ENCODE assay signal across 23 cellular contexts in the genomic region with DNA sequence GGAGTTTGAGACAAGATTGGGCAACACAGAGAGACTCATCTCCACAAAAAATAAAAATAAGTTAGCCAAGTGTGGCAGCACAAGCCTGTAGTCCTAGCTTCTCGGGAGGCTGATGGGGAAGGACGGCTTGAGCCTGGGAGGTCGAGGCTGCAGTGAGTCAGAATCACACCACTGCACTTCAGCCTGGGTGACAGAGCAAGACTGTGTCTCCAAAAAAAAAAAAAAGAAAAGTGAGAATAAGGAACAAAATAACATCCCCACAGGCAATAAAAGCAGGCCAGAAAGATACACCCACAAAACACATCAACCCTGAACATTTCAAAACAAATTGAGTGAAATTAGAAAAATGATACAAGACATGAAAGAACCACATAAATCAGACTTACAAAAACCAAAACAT. TPM values are rescaled to one million over a fixed set of nuclear protein-coding genes. Genes with fewer than 3 reads are reported as not detected.
"Had no signal": no experiment of that assay in that cellular context is flagged by ENCODE, and none has a peak within 500 bp of the region (broad histone marks: within the 10 kb centered on the region; RNA-seq: fewer than 3 reads in every experiment).

No MANE protein-coding gene starts in this region.

- H3K27ac Mint-ChIP-seq: activated CD4-positive, alpha-beta memory T cell treated with anti-CD3 and anti-CD28 coated beads for 36 hours; activated naive CD8-positive, alpha-beta T cell treated with anti-CD3 and anti-CD28 coated beads, Interleukin-2, amount 10 ng/mL, durations not matched to agents 7 days and 5 days; activated T-helper 17 cell treated with anti-CD3 and anti-CD28 coated beads, Interleukin-2, amount 50 U/mL, for 72 hours; nephron had no signal

- H3K9me3 ChIP-seq: lower lobe of right lung, thyroid gland had no signal

- H3K4me3 ChIP-seq: esophagus muscularis mucosa, lower lobe of right lung, thyroid gland had no signal

- H3K27ac ChIP-seq: esophagus muscularis mucosa, lower lobe of right lung, thyroid gland had no signal

- H3K27me3 Mint-ChIP-seq: activated CD4-positive, alpha-beta memory T cell treated with anti-CD3 and anti-CD28 coated beads for 36 hours; activated naive CD8-positive, alpha-beta T cell treated with anti-CD3 and anti-CD28 coated beads, Interleukin-2, amount 10 ng/mL, durations not matched to agents 7 days and 5 days; activated T-helper 17 cell treated with anti-CD3 and anti-CD28 coated beads, Interleukin-2, amount 50 U/mL, for 72 hours had no signal

- DNase-seq: activated CD4-positive, alpha-beta memory T cell treated with anti-CD3 and anti-CD28 coated beads for 36 hours; activated naive CD4-positive, alpha-beta T cell; activated naive CD8-positive, alpha-beta T cell treated with anti-CD3 and anti-CD28 coated beads, Interleukin-2, amount 10 ng/mL, durations not matched to agents 7 days and 5 days; activated T-cell treated with anti-CD3 and anti-CD28 coated beads for 4 hours; anterior cingulate cortex; central memory CD4-positive, alpha-beta T cell; cortex of kidney; effector CD8-positive, alpha-beta T cell; glutamatergic neuron; hippocampal formation; islet precursor cell; lower lobe of right lung; nucleus accumbens; stimulated activated CD8-positive, alpha-beta memory T cell treated with anti-CD3 and anti-CD28 coated beads, Interleukin-4, amount 100 ng/mL, for 48 hours; stimulated activated naive CD4-positive, alpha-beta T cell; T1000; thyroid gland had no signal

- H3K4me3 Mint-ChIP-seq: activated CD4-positive, alpha-beta memory T cell treated with anti-CD3 and anti-CD28 coated beads for 36 hours; activated naive CD8-positive, alpha-beta T cell treated with anti-CD3 and anti-CD28 coated beads, Interleukin-2, amount 10 ng/mL, durations not matched to agents 7 days and 5 days; activated T-helper 17 cell treated with anti-CD3 and anti-CD28 coated beads, Interleukin-2, amount 50 U/mL, for 72 hours; brain; nephron had no signal

- H3K27me3 ChIP-seq: esophagus muscularis mucosa, thyroid gland had no signal

- H3K4me1 Mint-ChIP-seq: activated naive CD8-positive, alpha-beta T cell treated with anti-CD3 and anti-CD28 coated beads, Interleukin-2, amount 10 ng/mL, durations not matched to agents 7 days and 5 days; activated T-helper 17 cell treated with anti-CD3 and anti-CD28 coated beads, Interleukin-2, amount 50 U/mL, for 72 hours; brain had no signal

- H3K4me1 ChIP-seq: esophagus muscularis mucosa, lower lobe of right lung, thyroid gland had no signal

RNA-seq across cellular contexts. Expression of a gene that starts 48.7 kb away (rescaled TPM):
- total RNA-seq: activated CD4-positive, alpha-beta memory T cell treated with anti-CD3 and anti-CD28 coated beads for 36 hours; activated naive CD8-positive, alpha-beta T cell treated with anti-CD3 and anti-CD28 coated beads, Interleukin-2, amount 10 ng/mL, durations not matched to agents 7 days and 5 days; activated T-helper 17 cell treated with anti-CD3 and anti-CD28 coated beads, Interleukin-2, amount 50 U/mL, for 72 hours; endothelial cell of umbilical vein; T-helper 1 cell treated with Interleukin-12 subunit alpha and Interleukin-12 subunit beta and Interleukin-4 antibody, amounts not matched to agents 30 ng/mL and 1 ng/mL, for 36 hours had no signal
- polyA plus RNA-seq: endothelial cell of umbilical vein had no signal
